ENCODE assay signal across 23 cellular contexts in the genomic region with DNA sequence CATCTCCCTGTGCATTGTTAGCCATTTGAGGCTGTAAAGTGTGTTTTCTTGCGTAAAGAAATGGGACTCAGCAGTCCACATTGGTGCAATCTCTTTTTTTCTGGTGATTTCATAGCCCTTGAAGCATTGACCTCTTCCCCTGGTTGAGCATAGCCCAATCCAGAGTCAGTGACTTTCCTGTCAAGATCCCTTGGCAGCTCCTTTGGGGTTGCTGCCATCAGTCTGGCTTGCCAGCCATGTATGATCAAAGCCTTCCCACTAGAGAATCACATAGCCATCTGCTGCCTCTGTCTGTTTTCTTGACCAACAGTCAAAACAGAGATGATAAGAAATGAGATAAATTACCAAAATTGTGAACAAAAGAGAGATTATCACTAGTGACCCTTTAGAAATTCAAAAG. TPM values are rescaled to one million over a fixed set of nuclear protein-coding genes. Genes with fewer than 3 reads are reported as not detected.
DNase-seq lines count a peak whose midpoint lies in the region; ATAC-seq, FAIRE-seq and TF ChIP-seq lines count a peak whose summit lies in the region.
"Had no signal": no experiment of that assay in that cellular context is flagged by ENCODE, and none has a peak within 500 bp of the region (broad histone marks: within the 10 kb centered on the region; RNA-seq: fewer than 3 reads in every experiment).

No MANE protein-coding gene starts in this region.

- peaks cover 25% of the 10 kb centered on the region for H3K79me2 ChIP-seq in K562 (ENCODE audit: control insufficient read depth, insufficient read depth, low read length)

- H3K27me3 ChIP-seq in MG63 (no peaks in the 10 kb centered on the region), K562 (ENCODE audit: control insufficient read depth in 2 of 2, insufficient read depth in 2 of 2, low read length in 2 of 2) (no peaks in the 10 kb centered on the region), psoas muscle (ENCODE audit: insufficient read depth in 3 of 3, low read length in 2 of 3) (no peaks in the 10 kb centered on the region), sigmoid colon (no peaks in the 10 kb centered on the region)

- H3K9ac ChIP-seq in K562 (ENCODE audit: insufficient read depth in 1 of 2, low read depth in 2 of 2, low read length in 2 of 2) = no peak overlapping the region
- H3K9ac ChIP-seq: GM23248, SK-N-SH had no signal

- POLR2A ChIA-PET in K562 (lab: Yijun Ruan, JAX) = no interaction called here

- 87% methylated on average over 1 of the region's 1 CpG for WGBS in K562 (ENCODE audit: insufficient coverage, low coverage, missing lambda C conversion rate)
- WGBS in psoas muscle, 3 donors = 45 to 97% (median 94%) methylated on average over 1 of the region's 1 CpG
- WGBS in sigmoid colon, 2 donors = 51 to 97% methylated on average over 1 of the region's 1 CpG

- no peak for TF ChIP-seq RAD21 in K562 (CRISPR knock-in tag; conservative IDR thresholded peaks at IDR 0.05 in 1 of 2, IDR thresholded peaks at IDR 0.05 in 1 of 2)

- H4K20me1 ChIP-seq in K562 (replicated peaks; ENCODE audit: control insufficient read depth, insufficient read depth, low read length) = no peaks in the 10 kb centered on the region

- H2AFZ ChIP-seq in K562 (ENCODE audit: low read depth, low read length) = no peak overlapping the region
- H2AFZ ChIP-seq: GM23248 had no signal

- intact Hi-C loops in K562 (cut with micrococcal nuclease) = no loop called here
- intact Hi-C loops in psoas muscle (cut with DNase I) = no loop called here
- intact Hi-C loops in sigmoid colon (cut with DNase I) = no loop called here

- H3K36me3 ChIP-seq in MG63 (no peaks in the 10 kb centered on the region), K562 (ENCODE audit: control insufficient read depth, insufficient read depth, low read length) (no peaks in the 10 kb centered on the region), psoas muscle (ENCODE audit: insufficient read depth in 1 of 2, low read depth in 1 of 2) (no peaks in the 10 kb centered on the region), sigmoid colon (no peaks in the 10 kb centered on the region)

- DNase-seq in DMS 273 (lab: John Stamatoyannopoulos, UW; ENCODE audit: unreplicated experiment) (peak; percentile 42), DMS 273 treated with DMSO at 0.1 percent for 48 hours (lab: John Stamatoyannopoulos, UW) (no peak), MG63 (peak; percentile 37), K562 (ENCODE audit: extremely low read depth in 1 of 4, low spot score in 3 of 4) (no peak), psoas muscle (peak in 1 of 2 donors; percentile 48), sigmoid colon (no peak), SKM-1 (lab: John Stamatoyannopoulos, UW; ENCODE audit: unreplicated experiment) (no peak)
- DNase-seq: CD8-positive, alpha-beta memory T cell; DMS153; DND-41; GM23248; H7; KG1; MM.1S; NCI-H1694; NCI-H2081; NCI-H2227 treated with DMSO at 0.1 percent for 48 hours; NCI-H510A; NCI-H69; SK-N-SH had no signal

- no peak overlapping the region for H3K4me2 ChIP-seq in K562 (ENCODE audit: insufficient read depth, low read length)
- H3K4me2 ChIP-seq: SK-N-SH had no signal

- no peak for TF ChIP-seq CTCF in K562 (IDR thresholded peaks at IDR 0.05 in 2 of 3, conservative IDR thresholded peaks at IDR 0.05 in 1 of 3; ENCODE audit: insufficient read depth in 2 of 3, low read depth in 1 of 3, low read length in 3 of 3)
- TF ChIP-seq CTCF in psoas muscle (IDR thresholded peaks at IDR 0.05) = no peak
- no peak for TF ChIP-seq CTCF in sigmoid colon (IDR thresholded peaks at IDR 0.05)

- TF ChIP-seq EP300 in K562 (IDR thresholded peaks at IDR 0.05; ENCODE audit: low read length) = no peak
- no peak for TF ChIP-seq EP300 in sigmoid colon (IDR thresholded peaks at IDR 0.05)

- H3K4me1 ChIP-seq in K562 (replicated peaks in 1 of 2; ENCODE audit: control insufficient read depth in 2 of 2, insufficient read depth in 2 of 2, low read length in 2 of 2) (peaks cover 5 to 15% of the 10 kb centered on the region in 2 experiments), psoas muscle (peaks cover 21% of the 10 kb centered on the region), sigmoid colon (peaks cover 0 to 30% (median 29%) of the 10 kb centered on the region in 4 donors)

- H3K9me3 ChIP-seq in MG63 = no peaks in the 10 kb centered on the region
- no peaks in the 10 kb centered on the region for H3K9me3 ChIP-seq in K562 (replicated peaks; ENCODE audit: control insufficient read depth, insufficient read depth, low read depth, low read length)
- H3K9me3 ChIP-seq in psoas muscle = no peaks in the 10 kb centered on the region
- H3K9me3 ChIP-seq in sigmoid colon = no peaks in the 10 kb centered on the region
- H3K9me3 ChIP-seq: SK-N-SH had no signal

- H3K27ac ChIP-seq in K562 (ENCODE audit: extremely low read depth, low read depth, low read length) (no peak overlapping the region), psoas muscle (peak overlapping the region; percentile 64), sigmoid colon (no peak overlapping the region)
- H3K27ac ChIP-seq: 22Rv1, GM23248 had no signal

- FAIRE-seq in K562 (lab: Jason Lieb, UNC) = no peak
- FAIRE-seq: GM18507, RCC 7860 had no signal

- ATAC-seq in K562 (no peak), psoas muscle (peak in 1 of 4 donors; percentile 32)

- H3K9me1 ChIP-seq in K562 (ENCODE audit: control insufficient read depth, insufficient read depth, low read length) = no peaks in the 10 kb centered on the region

- no peak overlapping the region for H3K4me3 ChIP-seq in MG63
- H3K4me3 ChIP-seq in K562 = no peak overlapping the region
- H3K4me3 ChIP-seq in psoas muscle = no peak overlapping the region
- no peak overlapping the region for H3K4me3 ChIP-seq in sigmoid colon
- H3K4me3 ChIP-seq: GM23248 had no signal

- no TSS peak for BruUV-seq in K562 (replicated peaks; lab: Mats Ljungman, UMichigan)

- CTCF ChIA-PET in K562 (lab: Yijun Ruan, JAX; ENCODE audit: low intra/inter-chr PET ratio) = no interaction called here

- TF ChIP-seq POLR2A in K562 (conservative IDR thresholded peaks at IDR 0.05) (no peak), sigmoid colon (IDR thresholded peaks at IDR 0.05) (no peak)

- in situ Hi-C loops in K562 (cut with MboI) = no loop called here

TF ChIP-seq in K562, 482 proteins besides CTCF, POLR2A, EP300 and RAD21:
- TF ChIP-seq, protein P1, sequence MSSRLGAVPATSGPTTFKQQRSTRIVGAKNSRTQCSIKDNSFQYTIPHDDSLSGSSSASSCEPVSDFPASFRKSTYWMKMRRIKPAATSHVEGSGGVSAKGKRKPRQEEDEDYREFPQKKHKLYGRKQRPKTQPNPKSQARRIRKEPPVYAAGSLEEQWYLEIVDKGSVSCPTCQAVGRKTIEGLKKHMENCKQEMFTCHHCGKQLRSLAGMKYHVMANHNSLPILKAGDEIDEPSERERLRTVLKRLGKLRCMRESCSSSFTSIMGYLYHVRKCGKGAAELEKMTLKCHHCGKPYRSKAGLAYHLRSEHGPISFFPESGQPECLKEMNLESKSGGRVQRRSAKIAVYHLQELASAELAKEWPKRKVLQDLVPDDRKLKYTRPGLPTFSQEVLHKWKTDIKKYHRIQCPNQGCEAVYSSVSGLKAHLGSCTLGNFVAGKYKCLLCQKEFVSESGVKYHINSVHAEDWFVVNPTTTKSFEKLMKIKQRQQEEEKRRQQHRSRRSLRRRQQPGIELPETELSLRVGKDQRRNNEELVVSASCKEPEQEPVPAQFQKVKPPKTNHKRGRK (tag; IDR thresholded peaks at IDR 0.05) = 0 out of 2 replicates have a peak, but pooled peaks have one; percentile 26
- TF ChIP-seq NCOA2 (IDR thresholded peaks at IDR 0.05; ENCODE audit: partially characterized antibody in 2 of 2) = peak in 1 of 2 experiments; percentile 10
- TF ChIP-seq, protein P2, sequence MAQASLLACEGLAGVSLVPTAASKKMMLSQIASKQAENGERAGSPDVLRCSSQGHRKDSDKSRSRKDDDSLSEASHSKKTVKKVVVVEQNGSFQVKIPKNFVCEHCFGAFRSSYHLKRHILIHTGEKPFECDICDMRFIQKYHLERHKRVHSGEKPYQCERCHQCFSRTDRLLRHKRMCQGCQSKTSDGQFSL (CRISPR knock-in tag; IDR thresholded peaks at IDR 0.05) = no peak
- TF ChIP-seq, protein P2 (tag; IDR thresholded peaks at IDR 0.05) = no peak
TF ChIP-seq in K562: peak in this region for 2.

RNA-seq across cellular contexts. Expression of gene HLA-A, which starts 19.6 kb away (rescaled TPM):
- 139 and 315 TPM in 2 replicates for total RNA-seq in MG63 (2014; rRNA removed; shearing (Covaris generic); ENCODE audit: low replicate concordance)
- not detected in 2 replicates for total RNA-seq in K562 (2011; cell fraction: chromatin; rRNA removed; ENCODE audit: low replicate concordance)
- total RNA-seq in K562 (2011; cell fraction: nucleolus; rRNA removed) = not detected in 2 replicates
- total RNA-seq in K562 (2011; cell fraction: nucleoplasm; rRNA removed) = not detected in 2 replicates
- not detected in 2 replicates for total RNA-seq in K562 (2014; rRNA removed)
- not detected in 2 replicates for total RNA-seq in K562 (2014; rRNA removed; fragmentation: Illumina TruSeq; extraction: Trizol)
- not detected in 2 replicates for total RNA-seq in K562 (2015; rRNA removed; fragmentation: Illumina TruSeq; extraction: Trizol)
- total RNA-seq in K562 (2021) = 3.3 and 4.5 TPM in 2 replicates
- not detected in 2 replicates for polyA plus RNA-seq in K562 (2011; rRNA removed)
- polyA plus RNA-seq in K562 (2011; cell fraction: cytosol; rRNA removed) = 0.04 and 0.09 TPM in 2 replicates
- not detected in 2 replicates for polyA plus RNA-seq in K562 (2011; cell fraction: nucleus; rRNA removed)
- 0.04 and 0.15 TPM in 2 replicates for polyA plus RNA-seq in K562 (2012)
- not detected in 2 replicates for polyA plus RNA-seq in K562 (2014; fragmentation: Illumina TruSeq; extraction: Trizol)
- polyA plus RNA-seq in K562 (2014; fragmentation: Nextera tagmentation; extraction: Ambion mirVana) = not detected
- polyA plus RNA-seq in K562 (2014; rRNA removed) = 0.09 and 0.46 TPM in 2 replicates
- polyA minus RNA-seq in K562 (2011; rRNA and poly(A)+ RNA removed) = 0.27 TPM in 1 of 2 replicates, not detected in the other
- polyA minus RNA-seq in K562 (2011; cell fraction: cytosol; rRNA and poly(A)+ RNA removed) = 3.5 and 8.9 TPM in 2 replicates
- 0.78 and 1.1 TPM in 2 replicates for polyA minus RNA-seq in K562 (2011; cell fraction: nucleus; rRNA and poly(A)+ RNA removed)
- 100 to 1,000 TPM in 3 of 4 donors, 10 to 100 TPM in 1; 86.6 to 204 (median 182) TPM for total RNA-seq in psoas muscle
- polyA plus RNA-seq in psoas muscle = 100 to 1,000 TPM in 2 of 3 donors, 10 to 100 TPM in 1; 88.0 to 290 (median 125) TPM
- total RNA-seq in sigmoid colon = 100 to 1,000 TPM; 279 to 524 (median 398) TPM
- polyA plus RNA-seq in sigmoid colon = 1,000 to 10,000 TPM in 1 of 3 donors, 100 to 1,000 TPM in 2; 302 to 2,938 (median 684) TPM

Comparison
In these comparisons a context has a peak if more than half of its experiments do, and no peak if none do; other contexts are left out.
1. DNase-seq: peak in DMS 273 (single experiment) and MG63 (single experiment); none in DMS 273 treated with DMSO at 0.1 percent for 48 hours (single experiment), K562 (0 of 4), sigmoid colon (single experiment) and SKM-1 (single experiment).
2. RNA of gene HLA-A, which starts 19.6 kb away (total RNA-seq): 279 to 524 TPM in sigmoid colon, 139 to 315 TPM in MG63 and 86.6 to 204 TPM in psoas muscle; 3.3 to 4.5 TPM in K562; every median in the first group is over 10 times any median in the second.